Comparison of ENCODE assay signal across 13 cellular contexts in the genomic region with DNA sequence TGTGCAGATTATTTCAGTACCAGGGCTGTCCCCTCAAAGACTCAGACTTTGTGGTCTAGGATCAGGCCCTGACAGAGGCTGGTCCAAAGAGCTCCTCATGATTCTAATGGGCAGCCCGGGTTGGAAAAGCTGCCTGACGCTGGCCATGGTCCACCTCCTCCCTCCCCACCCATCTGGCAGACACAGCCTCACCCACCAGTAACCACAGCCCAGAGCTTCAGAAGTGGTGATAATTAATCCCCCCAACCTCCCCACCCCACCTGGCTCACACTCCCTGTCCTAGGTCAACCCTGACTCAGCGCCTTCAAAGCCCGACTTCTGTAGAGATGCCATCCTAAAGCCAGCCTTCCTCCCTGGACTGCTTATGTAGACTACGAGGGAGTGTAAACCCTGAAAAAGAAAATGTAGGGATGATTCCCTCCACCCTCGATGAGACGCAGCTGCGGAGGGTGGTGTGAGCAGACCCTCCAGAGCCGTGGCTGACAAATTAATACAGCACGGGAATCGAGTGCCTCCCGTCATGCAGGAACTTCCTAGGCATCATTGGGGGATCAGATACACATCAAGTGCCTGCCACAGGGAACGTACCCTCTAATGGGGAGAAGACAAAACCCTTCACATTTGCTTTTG. TPM values are rescaled to one million over a fixed set of nuclear protein-coding genes. Genes with fewer than 3 reads are reported as not detected.
"Had no signal": no experiment of that assay in that cellular context is flagged by ENCODE, and none has a peak within 500 bp of the region (broad histone marks: within the 10 kb centered on the region; RNA-seq: fewer than 3 reads in every experiment).

No MANE protein-coding gene starts in this region.

- H3K36me3 Mint-ChIP-seq: activated naive CD8-positive, alpha-beta T cell treated with anti-CD3 and anti-CD28 coated beads, Interleukin-2, amount 10 ng/mL, durations not matched to agents 7 days and 5 days; stimulated activated memory B cell treated with anti-CD40 and anti-IgM and Interleukin-4, amounts not matched to agents 10 μg/mL and 1 μg/mL and 100 μg/mL, for 72 hours had no signal

- H3K9me3 ChIP-seq: thyroid gland had no signal

- H3K9me3 Mint-ChIP-seq: activated naive CD8-positive, alpha-beta T cell treated with anti-CD3 and anti-CD28 coated beads, Interleukin-2, amount 10 ng/mL, durations not matched to agents 7 days and 5 days; natural killer cell treated with Interleukin-12 subunit alpha and Interleukin-12 subunit beta and Interleukin-15 and Interleukin-18, amount 100 ng/mL, for 72 hours; stimulated activated memory B cell treated with anti-CD40 and anti-IgM and Interleukin-4, amounts not matched to agents 10 μg/mL and 1 μg/mL and 100 μg/mL, for 72 hours; T-helper 2 cell treated with Interferon-gamma antibody and Interleukin-4, amounts not matched to agents 5 μg/mL and 100 μg/mL, for 36 hours had no signal

- H3K27ac ChIP-seq: thyroid gland had no signal

- H3K4me3 Mint-ChIP-seq: activated naive CD8-positive, alpha-beta T cell treated with anti-CD3 and anti-CD28 coated beads, Interleukin-2, amount 10 ng/mL, durations not matched to agents 7 days and 5 days; natural killer cell treated with Interleukin-12 subunit alpha and Interleukin-12 subunit beta and Interleukin-15 and Interleukin-18, amount 100 ng/mL, for 72 hours; stimulated activated memory B cell treated with anti-CD40 and anti-IgM and Interleukin-4, amounts not matched to agents 10 μg/mL and 1 μg/mL and 100 μg/mL, for 72 hours; T-helper 2 cell treated with Interferon-gamma antibody and Interleukin-4, amounts not matched to agents 5 μg/mL and 100 μg/mL, for 36 hours had no signal

- H3K4me1 Mint-ChIP-seq: activated naive CD8-positive, alpha-beta T cell treated with anti-CD3 and anti-CD28 coated beads, Interleukin-2, amount 10 ng/mL, durations not matched to agents 7 days and 5 days; stimulated activated memory B cell treated with anti-CD40 and anti-IgM and Interleukin-4, amounts not matched to agents 10 μg/mL and 1 μg/mL and 100 μg/mL, for 72 hours had no signal

- H3K36me3 ChIP-seq: thyroid gland had no signal

- H3K27ac Mint-ChIP-seq: activated naive CD8-positive, alpha-beta T cell treated with anti-CD3 and anti-CD28 coated beads, Interleukin-2, amount 10 ng/mL, durations not matched to agents 7 days and 5 days; natural killer cell treated with Interleukin-12 subunit alpha and Interleukin-12 subunit beta and Interleukin-15 and Interleukin-18, amount 100 ng/mL, for 72 hours; stimulated activated memory B cell treated with anti-CD40 and anti-IgM and Interleukin-4, amounts not matched to agents 10 μg/mL and 1 μg/mL and 100 μg/mL, for 72 hours; T-helper 2 cell treated with Interferon-gamma antibody and Interleukin-4, amounts not matched to agents 5 μg/mL and 100 μg/mL, for 36 hours had no signal

- ATAC-seq: stimulated activated memory B cell treated with anti-CD40 and anti-IgM and Interleukin-4, amounts not matched to agents 10 μg/mL and 1 μg/mL and 100 μg/mL, for 72 hours had no signal

- DNase-seq: activated naive CD4-positive, alpha-beta T cell; activated naive CD8-positive, alpha-beta T cell treated with anti-CD3 and anti-CD28 coated beads, Interleukin-2, amount 10 ng/mL, durations not matched to agents 7 days and 5 days; activated T-cell treated with anti-CD3 and anti-CD28 coated beads for 4 hours; anterior cingulate cortex; erythroblast; kidney glomerular epithelial cell; mesendoderm; occipital lobe; stimulated activated CD4-positive, alpha-beta T cell treated with anti-CD3 and anti-CD28 coated beads, Interleukin-2, amount 100 ng/mL, for 48 hours; thyroid gland had no signal

- H3K4me3 ChIP-seq: thyroid gland had no signal

- H3K27me3 ChIP-seq: thyroid gland had no signal

RNA-seq across cellular contexts. Expression of a gene that starts 7.0 kb away (rescaled TPM):
- total RNA-seq: activated naive CD8-positive, alpha-beta T cell treated with anti-CD3 and anti-CD28 coated beads, Interleukin-2, amount 10 ng/mL, durations not matched to agents 7 days and 5 days; natural killer cell treated with Interleukin-12 subunit alpha and Interleukin-12 subunit beta and Interleukin-15 and Interleukin-18, amount 100 ng/mL, for 72 hours had no signal
